8 cellular contexts compared by ENCODE assay signal in the genomic region with DNA sequence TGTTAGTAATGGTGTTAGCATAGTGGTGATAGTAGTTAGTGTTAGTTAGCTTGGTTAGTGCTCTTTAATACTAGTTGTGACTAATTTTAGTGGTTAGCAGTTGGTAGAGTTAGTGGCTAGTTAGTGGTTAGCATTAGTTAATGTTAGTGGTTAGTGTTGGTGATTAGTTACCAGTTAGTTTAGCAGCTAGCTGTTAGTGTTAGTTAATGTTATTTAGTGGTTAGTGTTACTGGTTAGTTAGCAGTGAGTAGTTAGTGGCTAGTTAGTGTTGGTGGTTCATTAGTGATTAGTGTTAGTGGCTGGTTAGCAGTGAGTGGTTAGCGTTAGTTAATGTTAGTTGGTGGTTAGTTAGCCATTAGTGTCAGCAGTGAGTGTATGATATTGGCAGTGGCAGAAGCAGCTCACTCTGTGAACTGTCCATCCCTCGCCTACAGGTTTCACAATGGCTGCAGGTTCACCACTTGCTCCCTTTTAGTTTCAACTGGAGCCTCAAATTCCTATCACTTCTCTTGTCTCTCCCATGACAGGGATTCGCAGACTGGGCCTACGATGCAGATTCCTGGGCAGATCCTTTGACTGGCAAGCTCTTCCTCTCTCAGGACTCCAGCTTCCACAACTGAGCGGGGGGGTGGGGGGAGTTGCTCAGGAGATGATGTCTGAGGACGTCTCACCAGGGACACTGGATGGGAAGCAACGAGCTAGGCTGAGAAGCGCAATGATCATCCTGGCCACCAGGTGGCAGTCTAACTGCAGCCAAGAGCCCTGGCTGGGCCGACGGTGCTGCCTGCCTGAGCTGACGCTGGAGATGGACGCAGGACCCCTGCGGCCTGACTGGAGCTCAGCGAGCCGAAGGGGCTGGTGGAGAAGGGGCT. TPM values are rescaled to one million over a fixed set of nuclear protein-coding genes. Genes with fewer than 3 reads are reported as not detected.
DNase-seq lines count a peak whose midpoint lies in the region; ATAC-seq and TF ChIP-seq lines count a peak whose summit lies in the region.

No MANE protein-coding gene starts in this region.

- 8 to 22% (median 10%) methylated on average over 6 to 15 of the region's 15 CpGs for WGBS in spleen, 5 donors

- peak; percentile 73 for DNase-seq in NCI-H146 (lab: John Stamatoyannopoulos, UW)
- DNase-seq in T1000 (lab: John Stamatoyannopoulos, UW): peak; percentile 65
- peak; percentile 73 for DNase-seq in astrocyte of the spinal cord (ENCODE audit: low read depth, low spot score)
- peak; percentile 95 for DNase-seq in iPS DF 4.7 (ENCODE audit: extremely low read depth, low spot score)
- DNase-seq in spleen: peak; percentile 92

- TF ChIP-seq CTCF in 22Rv1 (IDR thresholded peaks at IDR 0.05) (peak; percentile 98), astrocyte of the spinal cord (IDR thresholded peaks at IDR 0.05; ENCODE audit: low read depth, low read length) (peak; percentile 94), spleen (IDR thresholded peaks at IDR 0.05 in 8 of 11, conservative IDR thresholded peaks at IDR 0.05 in 3 of 11) (peak; percentile 66 to 96 (median 89))

- intact Hi-C loops in spleen (cut with DNase I; ENCODE audit: low total_unique reads): loop anchor here (2.0 kb wide), 1 partner anchor 140 kb away; no protein-coding TSS in a partner anchor

- H3K4me3 ChIP-seq in astrocyte of the spinal cord (ENCODE audit: low read depth, low read length) (no peak overlapping the region), spleen (peak overlapping the region in 1 of 8 donors; percentile 37)

- no peak for TF ChIP-seq POLR2A in spleen (IDR thresholded peaks at IDR 0.05)

- peaks cover 0 to 69% (median 11%) of the 10 kb centered on the region in 7 donors for H3K27me3 ChIP-seq in spleen (replicated peaks in 1 of 7)

- H3K4me1 ChIP-seq in spleen: peaks cover 0 to 12% (median 5%) of the 10 kb centered on the region in 6 donors

- H3K27ac ChIP-seq in 22Rv1 (no peak overlapping the region), spleen (no peak overlapping the region)

- in situ Hi-C loops in astrocyte of the spinal cord (cut with HindIII; ENCODE audit: low sequenced_read_pairs): no loop called here

- no peaks in the 10 kb centered on the region for H3K9me3 ChIP-seq in spleen

- H3K36me3 ChIP-seq in spleen: no peaks in the 10 kb centered on the region

- ATAC-seq in GM18498 (IDR thresholded peaks at IDR 0.05; ENCODE audit: unreplicated experiment) (peak; percentile 91), HG02870 (IDR thresholded peaks at IDR 0.05; ENCODE audit: unreplicated experiment) (peak; percentile 86)

RNA-seq across cellular contexts. Expression of a gene that starts 19.5 kb away (rescaled TPM):
- total RNA-seq in spleen: not detected
- not detected for polyA plus RNA-seq in spleen
